2 cellular contexts compared by ENCODE assay signal in the genomic region with DNA sequence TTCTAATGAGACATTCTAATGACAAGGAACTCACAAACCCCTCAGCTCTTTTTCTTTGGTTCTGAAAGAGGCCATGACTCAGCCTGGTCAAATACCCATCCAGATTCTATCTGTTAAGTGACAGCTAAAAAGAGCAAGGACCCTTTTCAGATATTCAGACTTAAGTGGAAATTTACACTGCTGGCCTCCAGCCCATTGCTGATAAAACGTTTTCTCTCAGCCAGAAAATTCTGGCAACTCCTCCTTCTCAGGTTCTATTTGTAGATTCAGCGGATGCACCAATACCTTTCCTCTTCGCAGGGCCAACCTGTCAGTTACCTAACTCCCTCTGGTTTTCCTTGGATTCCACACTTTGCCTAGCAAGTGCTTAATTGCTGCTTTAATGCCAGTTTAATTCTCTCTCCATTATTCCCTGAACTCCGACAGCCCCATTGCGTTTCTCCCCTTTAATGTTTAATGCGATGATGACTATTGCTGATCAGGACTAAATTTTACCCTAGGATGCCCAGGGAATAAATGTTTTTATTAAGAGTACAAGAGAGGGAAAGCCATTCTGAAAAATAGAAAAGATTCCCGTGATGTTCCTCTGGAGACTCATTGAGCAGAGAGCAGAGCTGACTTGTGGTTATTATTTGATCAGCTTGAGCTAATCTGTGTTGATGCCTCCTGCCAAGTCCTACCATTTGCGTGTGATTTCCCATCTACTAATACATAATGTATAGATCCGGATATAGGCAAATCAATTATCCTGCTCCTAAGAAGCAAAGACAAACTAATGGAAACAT.
TF ChIP-seq lines count a peak whose summit lies in the region.

No MANE protein-coding gene starts in this region.

TF ChIP-seq in liver, 16 proteins besides CTCF, POLR2A, EP300 and RAD21:
- TF ChIP-seq GABPA (IDR thresholded peaks at IDR 0.05 in 1 of 2, conservative IDR thresholded peaks at IDR 0.05 in 1 of 2) = no peak
- TF ChIP-seq EGR1 (IDR thresholded peaks at IDR 0.05; ENCODE audit: low read depth in 2 of 2) = peak in 1 of 2 donors; percentile 8
- peak in 1 of 2 donors; percentile 10 for TF ChIP-seq RXRA (IDR thresholded peaks at IDR 0.05)
- TF ChIP-seq, protein P1, sequence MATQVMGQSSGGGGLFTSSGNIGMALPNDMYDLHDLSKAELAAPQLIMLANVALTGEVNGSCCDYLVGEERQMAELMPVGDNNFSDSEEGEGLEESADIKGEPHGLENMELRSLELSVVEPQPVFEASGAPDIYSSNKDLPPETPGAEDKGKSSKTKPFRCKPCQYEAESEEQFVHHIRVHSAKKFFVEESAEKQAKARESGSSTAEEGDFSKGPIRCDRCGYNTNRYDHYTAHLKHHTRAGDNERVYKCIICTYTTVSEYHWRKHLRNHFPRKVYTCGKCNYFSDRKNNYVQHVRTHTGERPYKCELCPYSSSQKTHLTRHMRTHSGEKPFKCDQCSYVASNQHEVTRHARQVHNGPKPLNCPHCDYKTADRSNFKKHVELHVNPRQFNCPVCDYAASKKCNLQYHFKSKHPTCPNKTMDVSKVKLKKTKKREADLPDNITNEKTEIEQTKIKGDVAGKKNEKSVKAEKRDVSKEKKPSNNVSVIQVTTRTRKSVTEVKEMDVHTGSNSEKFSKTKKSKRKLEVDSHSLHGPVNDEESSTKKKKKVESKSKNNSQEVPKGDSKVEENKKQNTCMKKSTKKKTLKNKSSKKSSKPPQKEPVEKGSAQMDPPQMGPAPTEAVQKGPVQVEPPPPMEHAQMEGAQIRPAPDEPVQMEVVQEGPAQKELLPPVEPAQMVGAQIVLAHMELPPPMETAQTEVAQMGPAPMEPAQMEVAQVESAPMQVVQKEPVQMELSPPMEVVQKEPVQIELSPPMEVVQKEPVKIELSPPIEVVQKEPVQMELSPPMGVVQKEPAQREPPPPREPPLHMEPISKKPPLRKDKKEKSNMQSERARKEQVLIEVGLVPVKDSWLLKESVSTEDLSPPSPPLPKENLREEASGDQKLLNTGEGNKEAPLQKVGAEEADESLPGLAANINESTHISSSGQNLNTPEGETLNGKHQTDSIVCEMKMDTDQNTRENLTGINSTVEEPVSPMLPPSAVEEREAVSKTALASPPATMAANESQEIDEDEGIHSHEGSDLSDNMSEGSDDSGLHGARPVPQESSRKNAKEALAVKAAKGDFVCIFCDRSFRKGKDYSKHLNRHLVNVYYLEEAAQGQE (IDR thresholded peaks at IDR 0.05) = no peak
- TF ChIP-seq, protein P2, sequence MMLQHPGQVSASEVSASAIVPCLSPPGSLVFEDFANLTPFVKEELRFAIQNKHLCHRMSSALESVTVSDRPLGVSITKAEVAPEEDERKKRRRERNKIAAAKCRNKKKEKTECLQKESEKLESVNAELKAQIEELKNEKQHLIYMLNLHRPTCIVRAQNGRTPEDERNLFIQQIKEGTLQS (IDR thresholded peaks at IDR 0.05) = no peak
- no peak for TF ChIP-seq JUND (IDR thresholded peaks at IDR 0.05)
- TF ChIP-seq SP1 (IDR thresholded peaks at IDR 0.05) = peak; percentile 12
- no peak for TF ChIP-seq NR2F2 (IDR thresholded peaks at IDR 0.05)
- TF ChIP-seq HNF4A (conservative IDR thresholded peaks at IDR 0.05) = peak in 1 of 2 donors; percentile 32
- TF ChIP-seq TAF1 (conservative IDR thresholded peaks at IDR 0.05) = no peak

TF ChIP-seq in HepG2, 621 proteins besides CTCF, POLR2A, EP300 and RAD21:
- no peak for TF ChIP-seq DNMT1 (CRISPR knock-in tag; IDR thresholded peaks at IDR 0.05)
- TF ChIP-seq ZNF34 (CRISPR knock-in tag; IDR thresholded peaks at IDR 0.05; ENCODE audit: borderline replicate concordance) = no peak
- no peak for TF ChIP-seq ZNF124 (CRISPR knock-in tag; IDR thresholded peaks at IDR 0.05)
- TF ChIP-seq HCFC1 (IDR thresholded peaks at IDR 0.05; ENCODE audit: low read depth, low read length) = no peak
- no peak for TF ChIP-seq SP140L (CRISPR knock-in tag; IDR thresholded peaks at IDR 0.05; ENCODE audit: borderline replicate concordance)
- TF ChIP-seq, protein P3, sequence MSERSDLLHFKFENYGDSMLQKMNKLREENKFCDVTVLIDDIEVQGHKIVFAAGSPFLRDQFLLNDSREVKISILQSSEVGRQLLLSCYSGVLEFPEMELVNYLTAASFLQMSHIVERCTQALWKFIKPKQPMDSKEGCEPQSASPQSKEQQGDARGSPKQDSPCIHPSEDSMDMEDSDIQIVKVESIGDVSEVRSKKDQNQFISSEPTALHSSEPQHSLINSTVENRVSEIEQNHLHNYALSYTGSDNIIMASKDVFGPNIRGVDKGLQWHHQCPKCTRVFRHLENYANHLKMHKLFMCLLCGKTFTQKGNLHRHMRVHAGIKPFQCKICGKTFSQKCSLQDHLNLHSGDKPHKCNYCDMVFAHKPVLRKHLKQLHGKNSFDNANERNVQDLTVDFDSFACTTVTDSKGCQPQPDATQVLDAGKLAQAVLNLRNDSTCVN (CRISPR knock-in tag; IDR thresholded peaks at IDR 0.05; ENCODE audit: borderline replicate concordance) = no peak
- TF ChIP-seq, protein P4, sequence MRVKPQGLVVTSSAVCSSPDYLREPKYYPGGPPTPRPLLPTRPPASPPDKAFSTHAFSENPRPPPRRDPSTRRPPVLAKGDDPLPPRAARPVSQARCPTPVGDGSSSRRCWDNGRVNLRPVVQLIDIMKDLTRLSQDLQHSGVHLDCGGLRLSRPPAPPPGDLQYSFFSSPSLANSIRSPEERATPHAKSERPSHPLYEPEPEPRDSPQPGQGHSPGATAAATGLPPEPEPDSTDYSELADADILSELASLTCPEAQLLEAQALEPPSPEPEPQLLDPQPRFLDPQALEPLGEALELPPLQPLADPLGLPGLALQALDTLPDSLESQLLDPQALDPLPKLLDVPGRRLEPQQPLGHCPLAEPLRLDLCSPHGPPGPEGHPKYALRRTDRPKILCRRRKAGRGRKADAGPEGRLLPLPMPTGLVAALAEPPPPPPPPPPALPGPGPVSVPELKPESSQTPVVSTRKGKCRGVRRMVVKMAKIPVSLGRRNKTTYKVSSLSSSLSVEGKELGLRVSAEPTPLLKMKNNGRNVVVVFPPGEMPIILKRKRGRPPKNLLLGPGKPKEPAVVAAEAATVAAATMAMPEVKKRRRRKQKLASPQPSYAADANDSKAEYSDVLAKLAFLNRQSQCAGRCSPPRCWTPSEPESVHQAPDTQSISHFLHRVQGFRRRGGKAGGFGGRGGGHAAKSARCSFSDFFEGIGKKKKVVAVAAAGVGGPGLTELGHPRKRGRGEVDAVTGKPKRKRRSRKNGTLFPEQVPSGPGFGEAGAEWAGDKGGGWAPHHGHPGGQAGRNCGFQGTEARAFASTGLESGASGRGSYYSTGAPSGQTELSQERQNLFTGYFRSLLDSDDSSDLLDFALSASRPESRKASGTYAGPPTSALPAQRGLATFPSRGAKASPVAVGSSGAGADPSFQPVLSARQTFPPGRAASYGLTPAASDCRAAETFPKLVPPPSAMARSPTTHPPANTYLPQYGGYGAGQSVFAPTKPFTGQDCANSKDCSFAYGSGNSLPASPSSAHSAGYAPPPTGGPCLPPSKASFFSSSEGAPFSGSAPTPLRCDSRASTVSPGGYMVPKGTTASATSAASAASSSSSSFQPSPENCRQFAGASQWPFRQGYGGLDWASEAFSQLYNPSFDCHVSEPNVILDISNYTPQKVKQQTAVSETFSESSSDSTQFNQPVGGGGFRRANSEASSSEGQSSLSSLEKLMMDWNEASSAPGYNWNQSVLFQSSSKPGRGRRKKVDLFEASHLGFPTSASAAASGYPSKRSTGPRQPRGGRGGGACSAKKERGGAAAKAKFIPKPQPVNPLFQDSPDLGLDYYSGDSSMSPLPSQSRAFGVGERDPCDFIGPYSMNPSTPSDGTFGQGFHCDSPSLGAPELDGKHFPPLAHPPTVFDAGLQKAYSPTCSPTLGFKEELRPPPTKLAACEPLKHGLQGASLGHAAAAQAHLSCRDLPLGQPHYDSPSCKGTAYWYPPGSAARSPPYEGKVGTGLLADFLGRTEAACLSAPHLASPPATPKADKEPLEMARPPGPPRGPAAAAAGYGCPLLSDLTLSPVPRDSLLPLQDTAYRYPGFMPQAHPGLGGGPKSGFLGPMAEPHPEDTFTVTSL (CRISPR knock-in tag; IDR thresholded peaks at IDR 0.05; ENCODE audit: borderline replicate concordance) = no peak
- TF ChIP-seq, protein P5, sequence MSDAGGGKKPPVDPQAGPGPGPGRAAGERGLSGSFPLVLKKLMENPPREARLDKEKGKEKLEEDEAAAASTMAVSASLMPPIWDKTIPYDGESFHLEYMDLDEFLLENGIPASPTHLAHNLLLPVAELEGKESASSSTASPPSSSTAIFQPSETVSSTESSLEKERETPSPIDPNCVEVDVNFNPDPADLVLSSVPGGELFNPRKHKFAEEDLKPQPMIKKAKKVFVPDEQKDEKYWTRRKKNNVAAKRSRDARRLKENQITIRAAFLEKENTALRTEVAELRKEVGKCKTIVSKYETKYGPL (CRISPR knock-in tag; IDR thresholded peaks at IDR 0.05) = no peak
- no peak for TF ChIP-seq KAT7 (CRISPR knock-in tag; IDR thresholded peaks at IDR 0.05; ENCODE audit: borderline replicate concordance)
- TF ChIP-seq ZNF160 (CRISPR knock-in tag; IDR thresholded peaks at IDR 0.05) = no peak
- TF ChIP-seq ZSCAN21 (CRISPR knock-in tag; IDR thresholded peaks at IDR 0.05; ENCODE audit: borderline replicate concordance) = no peak
- no peak for TF ChIP-seq ZNF550 (CRISPR knock-in tag; IDR thresholded peaks at IDR 0.05; ENCODE audit: borderline replicate concordance)
- TF ChIP-seq PRPF4 (IDR thresholded peaks at IDR 0.05; ENCODE audit: low read depth, low read length, poor library complexity, severe bottlenecking) = no peak
- TF ChIP-seq NCOR1 (IDR thresholded peaks at IDR 0.05; ENCODE audit: borderline replicate concordance, low read length) = no peak
- TF ChIP-seq, protein P6, sequence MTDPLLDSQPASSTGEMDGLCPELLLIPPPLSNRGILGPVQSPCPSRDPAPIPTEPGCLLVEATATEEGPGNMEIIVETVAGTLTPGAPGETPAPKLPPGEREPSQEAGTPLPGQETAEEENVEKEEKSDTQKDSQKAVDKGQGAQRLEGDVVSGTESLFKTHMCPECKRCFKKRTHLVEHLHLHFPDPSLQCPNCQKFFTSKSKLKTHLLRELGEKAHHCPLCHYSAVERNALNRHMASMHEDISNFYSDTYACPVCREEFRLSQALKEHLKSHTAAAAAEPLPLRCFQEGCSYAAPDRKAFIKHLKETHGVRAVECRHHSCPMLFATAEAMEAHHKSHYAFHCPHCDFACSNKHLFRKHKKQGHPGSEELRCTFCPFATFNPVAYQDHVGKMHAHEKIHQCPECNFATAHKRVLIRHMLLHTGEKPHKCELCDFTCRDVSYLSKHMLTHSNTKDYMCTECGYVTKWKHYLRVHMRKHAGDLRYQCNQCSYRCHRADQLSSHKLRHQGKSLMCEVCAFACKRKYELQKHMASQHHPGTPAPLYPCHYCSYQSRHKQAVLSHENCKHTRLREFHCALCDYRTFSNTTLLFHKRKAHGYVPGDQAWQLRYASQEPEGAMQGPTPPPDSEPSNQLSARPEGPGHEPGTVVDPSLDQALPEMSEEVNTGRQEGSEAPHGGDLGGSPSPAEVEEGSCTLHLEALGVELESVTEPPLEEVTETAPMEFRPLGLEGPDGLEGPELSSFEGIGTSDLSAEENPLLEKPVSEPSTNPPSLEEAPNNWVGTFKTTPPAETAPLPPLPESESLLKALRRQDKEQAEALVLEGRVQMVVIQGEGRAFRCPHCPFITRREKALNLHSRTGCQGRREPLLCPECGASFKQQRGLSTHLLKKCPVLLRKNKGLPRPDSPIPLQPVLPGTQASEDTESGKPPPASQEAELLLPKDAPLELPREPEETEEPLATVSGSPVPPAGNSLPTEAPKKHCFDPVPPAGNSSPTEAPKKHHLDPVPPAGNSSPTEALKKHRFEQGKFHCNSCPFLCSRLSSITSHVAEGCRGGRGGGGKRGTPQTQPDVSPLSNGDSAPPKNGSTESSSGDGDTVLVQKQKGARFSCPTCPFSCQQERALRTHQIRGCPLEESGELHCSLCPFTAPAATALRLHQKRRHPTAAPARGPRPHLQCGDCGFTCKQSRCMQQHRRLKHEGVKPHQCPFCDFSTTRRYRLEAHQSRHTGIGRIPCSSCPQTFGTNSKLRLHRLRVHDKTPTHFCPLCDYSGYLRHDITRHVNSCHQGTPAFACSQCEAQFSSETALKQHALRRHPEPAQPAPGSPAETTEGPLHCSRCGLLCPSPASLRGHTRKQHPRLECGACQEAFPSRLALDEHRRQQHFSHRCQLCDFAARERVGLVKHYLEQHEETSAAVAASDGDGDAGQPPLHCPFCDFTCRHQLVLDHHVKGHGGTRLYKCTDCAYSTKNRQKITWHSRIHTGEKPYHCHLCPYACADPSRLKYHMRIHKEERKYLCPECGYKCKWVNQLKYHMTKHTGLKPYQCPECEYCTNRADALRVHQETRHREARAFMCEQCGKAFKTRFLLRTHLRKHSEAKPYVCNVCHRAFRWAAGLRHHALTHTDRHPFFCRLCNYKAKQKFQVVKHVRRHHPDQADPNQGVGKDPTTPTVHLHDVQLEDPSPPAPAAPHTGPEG (CRISPR knock-in tag; IDR thresholded peaks at IDR 0.05) = no peak
- TF ChIP-seq ZC3H13 (CRISPR knock-in tag; IDR thresholded peaks at IDR 0.05) = no peak
- TF ChIP-seq, protein P7, sequence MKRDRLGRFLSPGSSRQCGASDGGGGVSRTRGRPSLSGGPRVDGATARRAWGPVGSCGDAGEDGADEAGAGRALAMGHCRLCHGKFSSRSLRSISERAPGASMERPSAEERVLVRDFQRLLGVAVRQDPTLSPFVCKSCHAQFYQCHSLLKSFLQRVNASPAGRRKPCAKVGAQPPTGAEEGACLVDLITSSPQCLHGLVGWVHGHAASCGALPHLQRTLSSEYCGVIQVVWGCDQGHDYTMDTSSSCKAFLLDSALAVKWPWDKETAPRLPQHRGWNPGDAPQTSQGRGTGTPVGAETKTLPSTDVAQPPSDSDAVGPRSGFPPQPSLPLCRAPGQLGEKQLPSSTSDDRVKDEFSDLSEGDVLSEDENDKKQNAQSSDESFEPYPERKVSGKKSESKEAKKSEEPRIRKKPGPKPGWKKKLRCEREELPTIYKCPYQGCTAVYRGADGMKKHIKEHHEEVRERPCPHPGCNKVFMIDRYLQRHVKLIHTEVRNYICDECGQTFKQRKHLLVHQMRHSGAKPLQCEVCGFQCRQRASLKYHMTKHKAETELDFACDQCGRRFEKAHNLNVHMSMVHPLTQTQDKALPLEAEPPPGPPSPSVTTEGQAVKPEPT (CRISPR knock-in tag; IDR thresholded peaks at IDR 0.05; ENCODE audit: low read depth) = no peak
- no peak for TF ChIP-seq TOPORS (CRISPR knock-in tag; IDR thresholded peaks at IDR 0.05)
- TF ChIP-seq, protein P8, sequence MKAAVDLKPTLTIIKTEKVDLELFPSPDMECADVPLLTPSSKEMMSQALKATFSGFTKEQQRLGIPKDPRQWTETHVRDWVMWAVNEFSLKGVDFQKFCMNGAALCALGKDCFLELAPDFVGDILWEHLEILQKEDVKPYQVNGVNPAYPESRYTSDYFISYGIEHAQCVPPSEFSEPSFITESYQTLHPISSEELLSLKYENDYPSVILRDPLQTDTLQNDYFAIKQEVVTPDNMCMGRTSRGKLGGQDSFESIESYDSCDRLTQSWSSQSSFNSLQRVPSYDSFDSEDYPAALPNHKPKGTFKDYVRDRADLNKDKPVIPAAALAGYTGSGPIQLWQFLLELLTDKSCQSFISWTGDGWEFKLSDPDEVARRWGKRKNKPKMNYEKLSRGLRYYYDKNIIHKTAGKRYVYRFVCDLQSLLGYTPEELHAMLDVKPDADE (CRISPR knock-in tag; IDR thresholded peaks at IDR 0.05) = no peak
- no peak for TF ChIP-seq EEA1 (CRISPR knock-in tag; IDR thresholded peaks at IDR 0.05; ENCODE audit: borderline replicate concordance)
